8 cellular contexts compared by ENCODE assay signal in the genomic region with DNA sequence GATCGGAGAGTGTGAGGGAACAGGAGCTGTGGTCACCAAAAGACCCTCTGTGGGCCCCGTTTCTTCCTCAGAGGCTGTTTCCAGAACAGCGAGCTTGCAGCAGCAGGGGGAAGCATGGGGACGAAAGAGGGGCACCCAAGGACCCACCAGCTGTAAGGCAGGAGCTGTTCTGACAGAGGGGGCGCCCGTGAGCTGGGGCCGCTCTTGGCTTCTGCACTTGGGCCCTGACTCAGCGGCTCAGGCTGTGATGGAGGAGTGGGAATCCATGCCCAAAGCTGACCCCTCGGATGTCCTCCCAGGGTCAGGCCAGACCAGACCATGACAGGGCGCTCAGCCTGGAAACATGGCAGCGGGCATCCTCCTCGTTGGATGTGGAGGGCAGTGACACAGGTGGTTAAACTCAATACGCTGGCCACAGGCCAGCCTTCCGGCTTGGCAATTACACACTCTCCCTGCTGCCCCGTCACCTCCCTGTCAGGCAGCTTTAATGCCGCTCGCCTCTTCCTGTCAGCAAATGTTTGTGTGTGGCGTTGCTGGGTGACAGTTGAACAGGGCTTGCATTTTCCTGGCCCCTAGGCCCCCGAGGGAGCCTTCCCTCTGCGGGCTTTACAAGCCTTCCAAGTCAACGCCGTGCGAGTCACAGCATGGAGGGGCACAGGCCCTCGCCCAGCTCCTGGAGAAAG.
DNase-seq lines count a peak whose midpoint lies in the region; ATAC-seq, FAIRE-seq and TF ChIP-seq lines count a peak whose summit lies in the region.

No MANE protein-coding gene starts in this region.

- no peaks in the 10 kb centered on the region for H3K9me3 Mint-ChIP-seq in activated T-cell treated with anti-CD3 and anti-CD28 coated beads, Interleukin-2, amount 50 U/mL, for 24 hours

- no peak overlapping the region for H2AFZ ChIP-seq in keratinocyte (ENCODE audit: control insufficient read depth, low read length)

- H3K4me1 Mint-ChIP-seq in activated T-cell treated with anti-CD3 and anti-CD28 coated beads, Interleukin-2, amount 50 U/mL, for 24 hours (ENCODE audit: low read depth) = peaks cover 6% of the 10 kb centered on the region

- H3K9ac ChIP-seq in keratinocyte (ENCODE audit: control insufficient read depth, extremely low read depth, insufficient read depth, low read length) = peak overlapping the region; percentile 28

- no peaks in the 10 kb centered on the region for H3K36me3 Mint-ChIP-seq in activated T-cell treated with anti-CD3 and anti-CD28 coated beads, Interleukin-2, amount 50 U/mL, for 24 hours (ENCODE audit: low read depth)

- H3K27ac ChIP-seq in A673 (ENCODE audit: low read depth, low read length, poor library complexity, severe bottlenecking) (no peak overlapping the region), keratinocyte (ENCODE audit: control insufficient read depth, insufficient read depth, low read length) (no peak overlapping the region), aorta (ENCODE audit: low read depth in 1 of 2, low read length in 2 of 2) (no peak overlapping the region)

- no peak for ATAC-seq in aorta (ENCODE audit: low FRiP score)
- ATAC-seq in GM21619 (IDR thresholded peaks at IDR 0.05; ENCODE audit: unreplicated experiment) = no peak
- no peak for ATAC-seq in GM19328 (IDR thresholded peaks at IDR 0.05; ENCODE audit: unreplicated experiment)
- no peak for ATAC-seq in HG03457 (IDR thresholded peaks at IDR 0.05; ENCODE audit: unreplicated experiment)

- TF ChIP-seq CTCF in A673 (conservative IDR thresholded peaks at IDR 0.05; ENCODE audit: low read depth, low read length) (peak; percentile 34), HFF-Myc (IDR thresholded peaks at IDR 0.05; ENCODE audit: low read depth, low read length, missing control alignments) (peak; percentile 6), keratinocyte (optimal IDR thresholded peaks at IDR 0.05 in 1 of 3, IDR thresholded peaks at IDR 0.05 in 1 of 3, conservative IDR thresholded peaks at IDR 0.05 in 1 of 3; ENCODE audit: extremely low read depth in 1 of 3, insufficient read depth in 2 of 3, low read length in 3 of 3) (peak in 2 of 3 experiments; percentile 3 to 7)

- 66 to 78% methylated on average over 23 to 24 of the region's 24 CpGs for whole genome bisulfite sequencing in aorta, 2 donors

- H3K4me2 ChIP-seq in keratinocyte (ENCODE audit: control insufficient read depth, extremely low read depth, insufficient read depth, low read depth, low read length) = no peak overlapping the region

- CTCF ChIA-PET in A673 (lab: Charles Lee) = interaction anchor here (0.6 kb wide), 1 partner anchor 42 kb away, joined by 5 read pairs; no protein-coding TSS in a partner anchor

- dilution Hi-C loops in keratinocyte (cut with MboI; ENCODE audit: extremely low pct_ligation_motif_present, low sequenced_read_pairs) = no loop called here

- no peaks in the 10 kb centered on the region for H3K9me1 ChIP-seq in keratinocyte (ENCODE audit: control insufficient read depth, extremely low read depth, insufficient read depth, low read length)

- FAIRE-seq in keratinocyte (lab: Jason Lieb, UNC) = no peak

- BruUV-seq in A673 (replicated peaks; lab: Mats Ljungman, UMichigan) = no TSS peak

- H3K27me3 Mint-ChIP-seq in activated T-cell treated with anti-CD3 and anti-CD28 coated beads, Interleukin-2, amount 50 U/mL, for 24 hours = peaks cover 30% of the 10 kb centered on the region

- POLR2A ChIA-PET in A673 (lab: Charles Lee; ENCODE audit: low non-redundant PET) = no interaction called here

- H3K4me3 Mint-ChIP-seq in activated T-cell treated with anti-CD3 and anti-CD28 coated beads, Interleukin-2, amount 50 U/mL, for 24 hours = no peak overlapping the region

- H3K4me3 ChIP-seq in A673 (ENCODE audit: low read depth, low read length, poor library complexity, severe bottlenecking) (no peak overlapping the region), HFF-Myc (replicated peaks; ENCODE audit: low read depth, low read length) (no peak overlapping the region), keratinocyte (ENCODE audit: control insufficient read depth in 2 of 3, extremely low read depth in 1 of 3, insufficient read depth in 2 of 3, low read depth in 1 of 3, low read length in 3 of 3) (no peak overlapping the region), aorta (ENCODE audit: low read length in 2 of 2) (no peak overlapping the region)

- H3K27me3 ChIP-seq in A673 (replicated peaks; ENCODE audit: insufficient read depth, low read depth, low read length, poor library complexity) (no peaks in the 10 kb centered on the region), keratinocyte (ENCODE audit: control insufficient read depth, extremely low read depth, insufficient read depth, low read length) (no peaks in the 10 kb centered on the region), aorta (ENCODE audit: control insufficient read depth in 1 of 2, insufficient read depth in 2 of 2, low read length in 1 of 2) (no peaks in the 10 kb centered on the region)

- no peak for DNase-seq in A673 (ENCODE audit: low spot score)
- no peak for DNase-seq in HFF-Myc (ENCODE audit: extremely low read depth, low read depth)
- peak; percentile 37 for DNase-seq in activated T-cell treated with anti-CD3 and anti-CD28 coated beads, Interleukin-2, amount 50 U/mL, for 24 hours
- peak; percentile 28 for DNase-seq in keratinocyte (ENCODE audit: low read depth, low spot score)
- peak; percentile 59 to 78 for DNase-seq in aorta

- no peaks in the 10 kb centered on the region for H4K20me1 ChIP-seq in keratinocyte (ENCODE audit: control insufficient read depth, extremely low read depth, insufficient read depth, low read length)

- no peaks in the 10 kb centered on the region for H3K79me2 ChIP-seq in keratinocyte (ENCODE audit: control insufficient read depth, insufficient read depth, low read length)

- H3K9me3 ChIP-seq in A673 (ENCODE audit: low read depth, low read length, poor library complexity, severe bottlenecking) = no peaks in the 10 kb centered on the region
- H3K9me3 ChIP-seq in keratinocyte (ENCODE audit: control insufficient read depth, low read depth, low read length) = no peaks in the 10 kb centered on the region
- H3K9me3 ChIP-seq in aorta (ENCODE audit: control insufficient read depth, low read length) = no peaks in the 10 kb centered on the region

- no peaks in the 10 kb centered on the region for H3K36me3 ChIP-seq in A673 (ENCODE audit: insufficient read depth, low read length, poor library complexity, severe bottlenecking)
- no peaks in the 10 kb centered on the region for H3K36me3 ChIP-seq in keratinocyte (ENCODE audit: control insufficient read depth in 2 of 2, extremely low read depth in 1 of 2, insufficient read depth in 2 of 2, low read length in 2 of 2)
- H3K36me3 ChIP-seq in aorta (ENCODE audit: control insufficient read depth in 1 of 2, insufficient read depth in 2 of 2, low read length in 1 of 2) = no peaks in the 10 kb centered on the region

- intact Hi-C loops in A673 (cut with micrococcal nuclease; ENCODE audit: unreplicated experiment) = no loop called here
- intact Hi-C loops in aorta (cut with DNase I) = no loop called here

- no peak overlapping the region for H3K27ac Mint-ChIP-seq in activated T-cell treated with anti-CD3 and anti-CD28 coated beads, Interleukin-2, amount 50 U/mL, for 24 hours

- no peaks in the 10 kb centered on the region for H3K4me1 ChIP-seq in A673 (ENCODE audit: insufficient read depth, low read length, poor library complexity, severe bottlenecking)
- H3K4me1 ChIP-seq in keratinocyte (ENCODE audit: control insufficient read depth, extremely low read depth, insufficient read depth, low read length) = peaks cover 14% of the 10 kb centered on the region
- H3K4me1 ChIP-seq in aorta (ENCODE audit: control insufficient read depth in 1 of 2, insufficient read depth in 2 of 2, low read length in 2 of 2) = no peaks in the 10 kb centered on the region

Comparison
In these comparisons a context has a peak if more than half of its experiments do, and no peak if none do; other contexts are left out.
1. DNase-seq: peak in activated T-cell treated with anti-CD3 and anti-CD28 coated beads, Interleukin-2, amount 50 U/mL, for 24 hours (single experiment), keratinocyte (single experiment) and aorta (2 of 2); none in A673 (single experiment) and HFF-Myc (single experiment).
2. Peak in every context shown above with its lines, with median percentiles within 50 percentile points of each other: CTCF ChIP-seq.